In the genomic region with DNA sequence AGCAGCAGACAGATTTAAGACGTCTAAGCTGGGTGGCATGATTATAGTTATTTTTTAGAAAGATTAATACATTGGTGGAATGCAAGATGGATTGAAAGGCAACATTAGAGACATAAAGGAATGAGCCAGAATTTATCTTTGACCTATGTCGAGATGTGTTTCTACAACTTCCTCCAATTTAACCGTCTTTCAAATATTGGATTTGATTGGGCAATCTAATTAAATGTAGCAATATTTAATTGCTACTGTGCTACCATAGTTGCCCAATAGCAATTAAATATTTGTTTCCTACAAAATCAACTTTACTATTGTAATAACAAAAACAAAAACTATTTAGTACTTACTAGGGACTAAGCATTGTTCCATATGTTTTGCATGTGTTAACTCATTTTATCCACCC, we compare ENCODE assay signal across 33 cellular contexts. TPM values are rescaled to one million over a fixed set of nuclear protein-coding genes. Genes with fewer than 3 reads are reported as not detected.
"Had no signal": no experiment of that assay in that cellular context is flagged by ENCODE, and none has a peak within 500 bp of the region (broad histone marks: within the 10 kb centered on the region; RNA-seq: fewer than 3 reads in every experiment).

No MANE protein-coding gene starts in this region.

- H3K27ac ChIP-seq: ascending aorta, VCaP had no signal

- H3K4me1 Mint-ChIP-seq: activated B cell treated with CpG ODN at 0.5 μM for 24 hours; activated CD4-positive, alpha-beta memory T cell treated with anti-CD3 and anti-CD28 coated beads, Interleukin-2, amount 10 ng/mL, durations not matched to agents 7 days and 5 days; activated CD4-positive, alpha-beta T cell treated with anti-CD3 and anti-CD28 coated beads, Interleukin-2, amount 10 ng/mL, durations not matched to agents 24 days and 14 days; activated CD8-positive, alpha-beta memory T cell treated with anti-CD3 and anti-CD28 coated beads, Interleukin-2, amount 10 ng/mL, durations not matched to agents 7 days and 5 days; activated naive CD4-positive, alpha-beta T cell treated with anti-CD3 and anti-CD28 coated beads, Interleukin-2, amount 10 ng/mL, durations not matched to agents 7 days and 5 days; activated naive CD4-positive, alpha-beta T cell treated with anti-CD3 and anti-CD28 coated beads, Interleukin-2, amount 50 U/mL, for 24 hours; activated naive CD8-positive, alpha-beta T cell treated with anti-CD3 and anti-CD28 coated beads, Interleukin-2, amount 10 ng/mL, durations not matched to agents 7 days and 5 days; activated naive CD8-positive, alpha-beta T cell treated with anti-CD3 and anti-CD28 coated beads, Interleukin-2, amount 50 U/mL, for 24 hours; brain had no signal

- ATAC-seq: activated CD8-positive, alpha-beta memory T cell treated with anti-CD3 and anti-CD28 coated beads, Interleukin-2, amount 10 ng/mL, durations not matched to agents 7 days and 5 days; activated CD8-positive, alpha-beta T cell treated with anti-CD3 and anti-CD28 coated beads, Interleukin-2, amount 10 ng/mL, durations not matched to agents 7 days and 5 days; activated naive CD8-positive, alpha-beta T cell treated with anti-CD3 and anti-CD28 coated beads, Interleukin-2, amount 50 U/mL, for 24 hours had no signal

- H3K36me3 Mint-ChIP-seq: activated CD8-positive, alpha-beta memory T cell treated with anti-CD3 and anti-CD28 coated beads, Interleukin-2, amount 10 ng/mL, durations not matched to agents 7 days and 5 days; activated naive CD4-positive, alpha-beta T cell treated with anti-CD3 and anti-CD28 coated beads, Interleukin-2, amount 10 ng/mL, durations not matched to agents 7 days and 5 days; activated naive CD8-positive, alpha-beta T cell; activated naive CD8-positive, alpha-beta T cell treated with anti-CD3 and anti-CD28 coated beads, Interleukin-2, amount 10 ng/mL, durations not matched to agents 7 days and 5 days; brain had no signal

- H3K27me3 ChIP-seq: ascending aorta had no signal

- DNase-seq: activated B cell treated with CpG ODN at 0.5 μM for 24 hours; activated CD4-positive, alpha-beta memory T cell treated with anti-CD3 and anti-CD28 coated beads, Interleukin-2, amount 10 ng/mL, durations not matched to agents 7 days and 5 days; activated CD4-positive, alpha-beta T cell treated with anti-CD3 and anti-CD28 coated beads for 4 hours; activated CD4-positive, alpha-beta T cell treated with anti-CD3 and anti-CD28 coated beads, Interleukin-2, amount 10 ng/mL, durations not matched to agents 24 days and 14 days; activated CD4-positive, alpha-beta T cell treated with anti-CD3 and anti-CD28 coated beads, Interleukin-2, amount 50 U/mL, for 48 hours; activated CD4-positive, CD25-positive, alpha-beta regulatory T cell treated with anti-CD3 and anti-CD28 coated beads, Interleukin-2, amount 50 U/mL, for 72 hours; activated CD8-positive, alpha-beta memory T cell treated with anti-CD3 and anti-CD28 coated beads for 24 hours; activated CD8-positive, alpha-beta memory T cell treated with anti-CD3 and anti-CD28 coated beads, Interleukin-2, amount 10 ng/mL, durations not matched to agents 7 days and 5 days; activated CD8-positive, alpha-beta memory T cell treated with anti-CD3 and anti-CD28 coated beads, Interleukin-2, amount 50 U/mL, for 48 hours; activated CD8-positive, alpha-beta T cell treated with anti-CD3 and anti-CD28 coated beads, Interleukin-2, amount 10 ng/mL, durations not matched to agents 7 days and 5 days; activated effector memory CD4-positive, alpha-beta T cell treated with Interleukin-2 at 50 U/mL for 16 hours; activated gamma-delta T cell; activated naive CD4-positive, alpha-beta T cell treated with anti-CD3 and anti-CD28 coated beads, Interleukin-2, amount 10 ng/mL, durations not matched to agents 7 days and 5 days; activated naive CD4-positive, alpha-beta T cell treated with Interleukin-2 at 50 U/mL for 16 hours; activated naive CD8-positive, alpha-beta T cell treated with anti-CD3 and anti-CD28 coated beads, Interleukin-2, amount 10 ng/mL, durations not matched to agents 7 days and 5 days; activated naive CD8-positive, alpha-beta T cell treated with anti-CD3 and anti-CD28 coated beads, Interleukin-2, amount 50 U/mL, for 24 hours; activated T-cell treated with anti-CD3 and anti-CD28 coated beads, Interleukin-2, amount 50 U/mL, for 24 hours; activated T-cell treated with anti-CD3 and anti-CD28 coated beads, Interleukin-2, amount 50 U/mL, for 48 hours; amygdala; anterior cingulate cortex; central memory CD4-positive, alpha-beta T cell; T-helper 2 cell; T-helper 9 cell had no signal

- H3K27ac Mint-ChIP-seq: activated B cell treated with CpG ODN at 0.5 μM for 24 hours; activated CD4-positive, alpha-beta memory T cell treated with anti-CD3 and anti-CD28 coated beads, Interleukin-2, amount 10 ng/mL, durations not matched to agents 7 days and 5 days; activated CD4-positive, alpha-beta T cell treated with anti-CD3 and anti-CD28 coated beads, Interleukin-2, amount 10 ng/mL, durations not matched to agents 24 days and 14 days; activated CD8-positive, alpha-beta memory T cell treated with anti-CD3 and anti-CD28 coated beads, Interleukin-2, amount 10 ng/mL, durations not matched to agents 7 days and 5 days; activated CD8-positive, alpha-beta T cell treated with anti-CD3 and anti-CD28 coated beads, Interleukin-2, amount 10 ng/mL, durations not matched to agents 7 days and 5 days; activated naive CD4-positive, alpha-beta T cell treated with anti-CD3 and anti-CD28 coated beads, Interleukin-2, amount 10 ng/mL, durations not matched to agents 7 days and 5 days; activated naive CD4-positive, alpha-beta T cell treated with anti-CD3 and anti-CD28 coated beads, Interleukin-2, amount 50 U/mL, for 24 hours; activated naive CD8-positive, alpha-beta T cell; activated naive CD8-positive, alpha-beta T cell treated with anti-CD3 and anti-CD28 coated beads, Interleukin-2, amount 10 ng/mL, durations not matched to agents 7 days and 5 days; activated naive CD8-positive, alpha-beta T cell treated with anti-CD3 and anti-CD28 coated beads, Interleukin-2, amount 50 U/mL, for 24 hours; activated T-cell treated with anti-CD3 and anti-CD28 coated beads, Interleukin-2, amount 50 U/mL, for 24 hours; activated T-helper 2 cell treated with anti-CD3 and anti-CD28 coated beads, Interferon-gamma antibody, Interleukin-2, Interleukin-4, amounts not matched to agents 10 μg/mL and 5 μg/mL and 100 μg/mL, durations not matched to agents 14 hours and 24 hours and 36 hours; brain; T-helper 2 cell treated with Interferon-gamma antibody and Interleukin-4, amounts not matched to agents 5 μg/mL and 100 μg/mL, for 36 hours had no signal

- H3K4me3 ChIP-seq: ascending aorta had no signal

- H3K4me3 Mint-ChIP-seq: activated B cell treated with CpG ODN at 0.5 μM for 24 hours; activated CD4-positive, alpha-beta memory T cell treated with anti-CD3 and anti-CD28 coated beads, Interleukin-2, amount 10 ng/mL, durations not matched to agents 7 days and 5 days; activated CD4-positive, alpha-beta T cell treated with anti-CD3 and anti-CD28 coated beads, Interleukin-2, amount 10 ng/mL, durations not matched to agents 24 days and 14 days; activated CD8-positive, alpha-beta memory T cell treated with anti-CD3 and anti-CD28 coated beads, Interleukin-2, amount 10 ng/mL, durations not matched to agents 7 days and 5 days; activated CD8-positive, alpha-beta T cell treated with anti-CD3 and anti-CD28 coated beads, Interleukin-2, amount 10 ng/mL, durations not matched to agents 7 days and 5 days; activated naive CD4-positive, alpha-beta T cell treated with anti-CD3 and anti-CD28 coated beads, Interleukin-2, amount 10 ng/mL, durations not matched to agents 7 days and 5 days; activated naive CD4-positive, alpha-beta T cell treated with anti-CD3 and anti-CD28 coated beads, Interleukin-2, amount 50 U/mL, for 24 hours; activated naive CD8-positive, alpha-beta T cell; activated naive CD8-positive, alpha-beta T cell treated with anti-CD3 and anti-CD28 coated beads, Interleukin-2, amount 10 ng/mL, durations not matched to agents 7 days and 5 days; activated naive CD8-positive, alpha-beta T cell treated with anti-CD3 and anti-CD28 coated beads, Interleukin-2, amount 50 U/mL, for 24 hours; activated T-cell treated with anti-CD3 and anti-CD28 coated beads, Interleukin-2, amount 50 U/mL, for 24 hours; brain; T-helper 2 cell treated with Interferon-gamma antibody and Interleukin-4, amounts not matched to agents 5 μg/mL and 100 μg/mL, for 36 hours had no signal

- H3K27me3 Mint-ChIP-seq: brain had no signal

- FAIRE-seq: colon, TTC549 had no signal

- H3K36me3 ChIP-seq: ascending aorta had no signal

- H3K4me1 ChIP-seq: ascending aorta had no signal

RNA-seq across cellular contexts. Expression of gene CYP4A22, which starts 30.4 kb away (rescaled TPM):
- total RNA-seq: activated B cell treated with CpG ODN at 0.5 μM for 24 hours; activated CD4-positive, alpha-beta memory T cell treated with anti-CD3 and anti-CD28 coated beads, Interleukin-2, amount 10 ng/mL, durations not matched to agents 7 days and 5 days; activated CD4-positive, alpha-beta T cell treated with anti-CD3 and anti-CD28 coated beads, Interleukin-2, amount 10 ng/mL, durations not matched to agents 24 days and 14 days; activated CD8-positive, alpha-beta memory T cell treated with anti-CD3 and anti-CD28 coated beads, Interleukin-2, amount 10 ng/mL, durations not matched to agents 7 days and 5 days; activated CD8-positive, alpha-beta T cell treated with anti-CD3 and anti-CD28 coated beads, Interleukin-2, amount 10 ng/mL, durations not matched to agents 7 days and 5 days; activated naive CD8-positive, alpha-beta T cell treated with anti-CD3 and anti-CD28 coated beads, Interleukin-2, amount 10 ng/mL, durations not matched to agents 7 days and 5 days; activated T-helper 2 cell treated with anti-CD3 and anti-CD28 coated beads, Interferon-gamma antibody, Interleukin-2, Interleukin-4, amounts not matched to agents 10 μg/mL and 5 μg/mL and 100 μg/mL, durations not matched to agents 14 hours and 24 hours and 36 hours; ascending aorta; cardiac septum had no signal

RNA-seq across cellular contexts. Expression of gene CYP4Z1, which starts 39.8 kb away (rescaled TPM):
- total RNA-seq: activated B cell treated with CpG ODN at 0.5 μM for 24 hours; activated CD4-positive, alpha-beta memory T cell treated with anti-CD3 and anti-CD28 coated beads, Interleukin-2, amount 10 ng/mL, durations not matched to agents 7 days and 5 days; activated CD4-positive, alpha-beta T cell treated with anti-CD3 and anti-CD28 coated beads, Interleukin-2, amount 10 ng/mL, durations not matched to agents 24 days and 14 days; activated CD8-positive, alpha-beta memory T cell treated with anti-CD3 and anti-CD28 coated beads, Interleukin-2, amount 10 ng/mL, durations not matched to agents 7 days and 5 days; activated CD8-positive, alpha-beta T cell treated with anti-CD3 and anti-CD28 coated beads, Interleukin-2, amount 10 ng/mL, durations not matched to agents 7 days and 5 days; activated naive CD8-positive, alpha-beta T cell treated with anti-CD3 and anti-CD28 coated beads, Interleukin-2, amount 10 ng/mL, durations not matched to agents 7 days and 5 days; activated T-helper 2 cell treated with anti-CD3 and anti-CD28 coated beads, Interferon-gamma antibody, Interleukin-2, Interleukin-4, amounts not matched to agents 10 μg/mL and 5 μg/mL and 100 μg/mL, durations not matched to agents 14 hours and 24 hours and 36 hours; cardiac septum had no signal
